ENCODE assay signal across 29 cellular contexts in the genomic region with DNA sequence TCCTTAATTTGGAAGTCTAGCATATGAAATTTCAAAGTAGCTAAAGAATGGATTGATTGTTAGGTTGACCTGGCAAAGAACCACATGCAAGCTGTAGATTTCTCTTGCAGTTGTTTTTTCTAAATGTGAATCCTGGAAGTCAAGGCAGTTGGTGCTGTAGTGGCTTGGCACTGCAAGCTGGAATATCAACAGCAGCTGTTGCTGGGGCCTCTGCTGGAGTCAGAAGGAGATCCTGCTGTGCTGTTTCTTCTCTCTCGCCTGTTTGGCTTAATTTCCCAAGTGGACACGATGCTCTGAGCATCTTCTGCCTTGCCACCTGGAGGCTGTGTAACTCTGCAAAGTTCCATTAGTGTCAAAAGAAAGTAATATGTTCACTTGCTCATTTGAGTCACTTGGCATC. TPM values are rescaled to one million over a fixed set of nuclear protein-coding genes. Genes with fewer than 3 reads are reported as not detected.
A peak's percentile ranks its signal among the peaks of the same experiment; 100 is the strongest.
DNase-seq lines count a peak whose midpoint lies in the region; ATAC-seq and TF ChIP-seq lines count a peak whose summit lies in the region.
"Had no signal": no experiment of that assay in that cellular context is flagged by ENCODE, and none has a peak within 500 bp of the region (broad histone marks: within the 10 kb centered on the region; RNA-seq: fewer than 3 reads in every experiment).

No MANE protein-coding gene starts in this region.

- WGBS in spleen, 5 donors = 90 to 100% (median 97%) methylated on average over 2 of the region's 2 CpGs

- CTCF ChIA-PET in activated CD4-positive, alpha-beta T cell treated with anti-CD3 and anti-CD28 coated beads, Interleukin-2, amount 10 ng/mL, durations not matched to agents 7 days and 5 days (lab: Charles Lee) = interaction anchor here (0.5 to 0.9 kb wide), 2 partner anchors 11 to 12 kb away, joined by 3 read pairs; no protein-coding TSS in a partner anchor

- POLR2A ChIA-PET in activated CD4-positive, alpha-beta T cell treated with anti-CD3 and anti-CD28 coated beads, Interleukin-2, amount 10 ng/mL, durations not matched to agents 7 days and 5 days (lab: Charles Lee) = no interaction called here

- H3K4me1 Mint-ChIP-seq in activated CD4-positive, alpha-beta T cell treated with anti-CD3 and anti-CD28 coated beads, Interleukin-2, amount 10 ng/mL, durations not matched to agents 7 days and 5 days = peaks cover 10% of the 10 kb centered on the region

- TF ChIP-seq CTCF in spleen (IDR thresholded peaks at IDR 0.05 in 8 of 11, conservative IDR thresholded peaks at IDR 0.05 in 3 of 11) = no peak

- no peaks in the 10 kb centered on the region for H3K9me3 ChIP-seq in spleen
- H3K9me3 ChIP-seq: body of pancreas, heart right ventricle, SJSA1, tibial artery had no signal

- H3K4me3 Mint-ChIP-seq in activated CD4-positive, alpha-beta T cell treated with anti-CD3 and anti-CD28 coated beads, Interleukin-2, amount 10 ng/mL, durations not matched to agents 7 days and 5 days = no peak overlapping the region
- H3K4me3 Mint-ChIP-seq: B cell; mesothelial cell of epicardium; natural killer cell treated with Interleukin-12 subunit alpha and Interleukin-12 subunit beta and Interleukin-15 and Interleukin-18, amount 100 ng/mL, for 72 hours; stimulated activated naive B cell treated with anti-CD40 and anti-IgM and Interleukin-4, amounts not matched to agents 10 μg/mL and 1 μg/mL and 100 μg/mL, for 72 hours; T-helper 17 cell had no signal

- ATAC-seq in GM21360 (IDR thresholded peaks at IDR 0.05; ENCODE audit: unreplicated experiment) (no peak), HG02588 (IDR thresholded peaks at IDR 0.05; ENCODE audit: unreplicated experiment) (no peak)
- ATAC-seq: body of pancreas; left lobe of liver; natural killer cell treated with Interleukin-12 subunit alpha and Interleukin-12 subunit beta and Interleukin-15 and Interleukin-18, amount 100 ng/mL, for 72 hours; Panc1; stimulated activated naive B cell treated with anti-CD40 and anti-IgM and Interleukin-4, amounts not matched to agents 10 μg/mL and 1 μg/mL and 100 μg/mL, for 72 hours; T-helper 17 cell had no signal

- H3K9me3 Mint-ChIP-seq in activated CD4-positive, alpha-beta T cell treated with anti-CD3 and anti-CD28 coated beads, Interleukin-2, amount 10 ng/mL, durations not matched to agents 7 days and 5 days = no peaks in the 10 kb centered on the region
- H3K9me3 Mint-ChIP-seq: mesothelial cell of epicardium; natural killer cell treated with Interleukin-12 subunit alpha and Interleukin-12 subunit beta and Interleukin-15 and Interleukin-18, amount 100 ng/mL, for 72 hours; stimulated activated naive B cell treated with anti-CD40 and anti-IgM and Interleukin-4, amounts not matched to agents 10 μg/mL and 1 μg/mL and 100 μg/mL, for 72 hours had no signal

- H3K4me3 ChIP-seq in spleen = no peak overlapping the region
- H3K4me3 ChIP-seq: body of pancreas, GM23248, heart right ventricle, SJSA1, skin epidermis, tibial artery had no signal

- H3K27ac Mint-ChIP-seq in activated CD4-positive, alpha-beta T cell treated with anti-CD3 and anti-CD28 coated beads, Interleukin-2, amount 10 ng/mL, durations not matched to agents 7 days and 5 days = peak overlapping the region; percentile 20
- H3K27ac Mint-ChIP-seq: B cell; mesothelial cell of epicardium; natural killer cell treated with Interleukin-12 subunit alpha and Interleukin-12 subunit beta and Interleukin-15 and Interleukin-18, amount 100 ng/mL, for 72 hours; stimulated activated naive B cell treated with anti-CD40 and anti-IgM and Interleukin-4, amounts not matched to agents 10 μg/mL and 1 μg/mL and 100 μg/mL, for 72 hours; T-helper 17 cell had no signal

- H3K27ac ChIP-seq in angular gyrus (ENCODE audit: low read depth, low read length) (peak overlapping the region; percentile 78), spleen (no peak overlapping the region)
- H3K27ac ChIP-seq: body of pancreas, GM23248, heart right ventricle, parathyroid adenoma, SJSA1, skin epidermis, tibial artery, VCaP had no signal

- TF ChIP-seq POLR2A in spleen (IDR thresholded peaks at IDR 0.05) = no peak

- intact Hi-C loops in head of caudate nucleus (cut with DNase I) (no loop called here), spleen (cut with DNase I; ENCODE audit: low total_unique reads) (no loop called here)

- DNase-seq in activated CD4-positive, alpha-beta T cell treated with anti-CD3 and anti-CD28 coated beads, Interleukin-2, amount 10 ng/mL, durations not matched to agents 7 days and 5 days = no peak
- DNase-seq in activated CD4-positive, alpha-beta T cell treated with anti-CD3 and anti-CD28 coated beads for 1 hour = no peak
- DNase-seq in head of caudate nucleus (peak in 25 of 42 donors; percentile 9 to 58 (median 31)), superior temporal gyrus (ENCODE audit: extremely low spot score) (peak; percentile 63), spleen (no peak)
- DNase-seq: activated CD4-positive, alpha-beta T cell treated with anti-CD3 and anti-CD28 coated beads, Interleukin-2, amount 50 U/mL, for 4 hours; activated effector memory CD4-positive, alpha-beta T cell treated with Interleukin-2 at 50 U/mL for 16 hours; body of pancreas; DND-41; GM23248; heart right ventricle; NCI-H1092; NCI-H2029; NK-92 treated with Interleukin-12 subunit alpha and Interleukin-12 subunit beta, amount 100 ng/mL, for 24 hours; stimulated activated naive B cell treated with anti-CD40 and anti-IgM and Interleukin-4, amounts not matched to agents 10 μg/mL and 1 μg/mL and 100 μg/mL, for 72 hours; T-helper 17 cell; tibial artery had no signal

- H3K36me3 Mint-ChIP-seq in activated CD4-positive, alpha-beta T cell treated with anti-CD3 and anti-CD28 coated beads, Interleukin-2, amount 10 ng/mL, durations not matched to agents 7 days and 5 days (ENCODE audit: low read depth) = peaks cover 24% of the 10 kb centered on the region

- no peaks in the 10 kb centered on the region for H3K27me3 Mint-ChIP-seq in activated CD4-positive, alpha-beta T cell treated with anti-CD3 and anti-CD28 coated beads, Interleukin-2, amount 10 ng/mL, durations not matched to agents 7 days and 5 days
- H3K27me3 Mint-ChIP-seq: B cell; natural killer cell treated with Interleukin-12 subunit alpha and Interleukin-12 subunit beta and Interleukin-15 and Interleukin-18, amount 100 ng/mL, for 72 hours; stimulated activated naive B cell treated with anti-CD40 and anti-IgM and Interleukin-4, amounts not matched to agents 10 μg/mL and 1 μg/mL and 100 μg/mL, for 72 hours; T-helper 17 cell had no signal

- no peaks in the 10 kb centered on the region for H3K27me3 ChIP-seq in spleen (replicated peaks in 1 of 7)
- H3K27me3 ChIP-seq: body of pancreas, heart right ventricle, SJSA1, tibial artery had no signal

- peaks cover 0 to 95% (median 44%) of the 10 kb centered on the region in 6 donors for H3K36me3 ChIP-seq in spleen

- peaks cover 0 to 47% (median 10%) of the 10 kb centered on the region in 6 donors for H3K4me1 ChIP-seq in spleen
- H3K4me1 ChIP-seq: parathyroid adenoma, SJSA1 had no signal

RNA-seq across cellular contexts. Expression of gene PIK3C3, which starts 12.6 kb away (rescaled TPM):
- total RNA-seq in activated CD4-positive, alpha-beta T cell treated with anti-CD3 and anti-CD28 coated beads, Interleukin-2, amount 10 ng/mL, durations not matched to agents 7 days and 5 days = 10 to 100 TPM; 42.5 to 45.1 TPM
- total RNA-seq in spleen = 10 to 100 TPM; 49.1 to 77.3 (median 67.8) TPM
- 10 to 100 TPM; 22.8 to 31.0 (median 29.5) TPM for polyA plus RNA-seq in spleen

Comparison
In these comparisons a context has a peak if more than half of its experiments do, and no peak if none do; other contexts are left out.
1. DNase-seq: peak in head of caudate nucleus (25 of 42) and superior temporal gyrus (single experiment); none in activated CD4-positive, alpha-beta T cell treated with anti-CD3 and anti-CD28 coated beads, Interleukin-2, amount 10 ng/mL, durations not matched to agents 7 days and 5 days (single experiment), activated CD4-positive, alpha-beta T cell treated with anti-CD3 and anti-CD28 coated beads for 1 hour (single experiment) and spleen (single experiment).